Comparison of ENCODE assay signal across 8 cellular contexts in the genomic region with DNA sequence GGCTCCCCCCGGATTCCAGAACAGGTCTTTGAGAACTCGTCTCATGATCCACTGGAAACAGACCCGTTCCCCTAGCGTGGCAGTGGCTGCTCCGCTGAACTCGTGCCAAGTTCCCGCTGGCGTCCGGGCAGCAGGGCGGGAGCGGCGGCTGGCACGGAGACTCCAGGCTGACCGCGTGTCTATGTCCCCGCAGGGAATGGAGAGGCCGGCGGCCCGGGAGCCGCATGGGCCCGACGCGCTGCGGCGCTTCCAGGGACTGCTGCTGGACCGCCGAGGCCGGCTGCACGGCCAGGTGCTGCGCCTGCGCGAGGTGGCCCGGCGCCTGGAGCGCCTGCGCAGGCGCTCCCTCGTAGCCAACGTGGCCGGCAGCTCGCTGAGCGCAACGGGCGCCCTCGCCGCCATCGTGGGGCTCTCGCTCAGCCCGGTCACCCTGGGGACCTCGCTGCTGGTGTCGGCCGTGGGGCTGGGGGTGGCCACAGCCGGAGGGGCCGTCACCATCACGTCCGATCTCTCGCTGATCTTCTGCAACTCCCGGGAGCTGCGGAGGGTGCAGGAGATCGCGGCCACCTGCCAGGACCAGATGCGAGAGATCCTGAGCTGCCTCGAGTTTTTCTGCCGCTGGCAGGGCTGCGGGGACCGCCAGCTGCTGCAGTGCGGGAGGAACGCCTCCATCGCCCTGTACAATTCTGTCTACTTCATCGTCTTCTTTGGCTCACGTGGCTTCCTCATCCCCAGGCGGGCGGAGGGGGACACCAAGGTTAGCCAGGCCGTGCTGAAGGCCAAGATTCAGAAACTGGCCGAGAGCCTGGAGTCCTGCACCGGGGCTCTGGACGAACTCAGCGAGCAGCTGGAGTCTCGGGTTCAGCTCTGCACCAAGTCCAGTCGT. TPM values are rescaled to one million over a fixed set of nuclear protein-coding genes. Genes with fewer than 3 reads are reported as not detected.
DNase-seq lines count a peak whose midpoint lies in the region; ATAC-seq and TF ChIP-seq lines count a peak whose summit lies in the region.

No MANE protein-coding gene starts in this region.

- peaks cover 5% of the 10 kb centered on the region for H3K9me3 Mint-ChIP-seq in endodermal cell

- TF ChIP-seq CTCF in endodermal cell (conservative IDR thresholded peaks at IDR 0.05), result peak; percentile 56

- H3K4me3 Mint-ChIP-seq in endodermal cell, result peak overlapping the region; percentile 54

- DNase-seq in C1 segment of cervical spinal cord (lab: John Stamatoyannopoulos, UW) (peak in 13 of 14 donors; percentile 34 to 90 (median 78)), NCI-H524 treated with DMSO at 0.1 percent for 48 hours (lab: John Stamatoyannopoulos, UW) (peak; percentile 4), endodermal cell (peak; percentile 79)
- peak; percentile 72 for DNase-seq in activated CD8-positive, alpha-beta memory T cell treated with anti-CD3 and anti-CD28 coated beads, Interleukin-2, amount 50 U/mL, for 4 hours
- DNase-seq in stimulated activated CD8-positive, alpha-beta memory T cell treated with anti-CD3 and anti-CD28 coated beads, Interleukin-15, amount 100 ng/mL, for 4 hours (ENCODE audit: low read depth in 2 of 2), result peak; percentile 41 to 68

- H3K36me3 ChIP-seq in endodermal cell (ENCODE audit: control insufficient read depth, insufficient read depth, low read length), result no peaks in the 10 kb centered on the region
- H3K36me3 ChIP-seq in mesodermal cell (ENCODE audit: control insufficient read depth, insufficient read depth, low read length), result no peaks in the 10 kb centered on the region

- peak overlapping the region; percentile 74 for H3K27ac Mint-ChIP-seq in endodermal cell

- H3K4me1 Mint-ChIP-seq in endodermal cell, result peaks cover 56% of the 10 kb centered on the region

- H3K36me3 Mint-ChIP-seq in endodermal cell (ENCODE audit: low read depth), result no peaks in the 10 kb centered on the region

- peak; percentile 93 for ATAC-seq in GM19025 (IDR thresholded peaks at IDR 0.05; ENCODE audit: low read depth, unreplicated experiment)
- peak; percentile 75 for ATAC-seq in HG03159 (IDR thresholded peaks at IDR 0.05; ENCODE audit: unreplicated experiment)

- WGBS in endodermal cell (ENCODE audit: insufficient coverage in 1 of 2, insufficient read length in 1 of 2), 2 experiments, result 27 to 45% methylated on average over 39 to 80 of the region's 80 CpGs
- WGBS in mesodermal cell (ENCODE audit: insufficient coverage in 2 of 2), 2 experiments, result 39 to 46% methylated on average over 70 to 80 of the region's 80 CpGs

- no peaks in the 10 kb centered on the region for H3K9me3 ChIP-seq in endodermal cell (ENCODE audit: control insufficient read depth, low read length)
- H3K9me3 ChIP-seq in mesodermal cell (ENCODE audit: control insufficient read depth, low read length), result no peaks in the 10 kb centered on the region

- H3K4me1 ChIP-seq in endodermal cell (ENCODE audit: control insufficient read depth, insufficient read depth, low read length), result peaks cover 21% of the 10 kb centered on the region
- H3K4me1 ChIP-seq in mesodermal cell (ENCODE audit: control insufficient read depth, insufficient read depth, low read length, poor library complexity, severe bottlenecking), result peaks cover 10% of the 10 kb centered on the region

- peaks cover 12% of the 10 kb centered on the region for H3K27me3 ChIP-seq in endodermal cell (ENCODE audit: control insufficient read depth, insufficient read depth, low read length, poor library complexity, severe bottlenecking)

- H3K27me3 Mint-ChIP-seq in endodermal cell (ENCODE audit: insufficient read depth), result peaks cover 27% of the 10 kb centered on the region

- no peak overlapping the region for H3K9ac ChIP-seq in endodermal cell (ENCODE audit: extremely low read depth, low read length, poor library complexity, severe bottlenecking)

- no peak overlapping the region for H3K27ac ChIP-seq in endodermal cell (ENCODE audit: low read depth, low read length)
- H3K27ac ChIP-seq in mesodermal cell (ENCODE audit: low read depth, low read length, severe bottlenecking), result no peak overlapping the region

- H3K4me3 ChIP-seq in endodermal cell (ENCODE audit: low read length), result peak overlapping the region; percentile 71
- H3K4me3 ChIP-seq in mesodermal cell (ENCODE audit: extremely low read depth, insufficient read depth, low read length, poor library complexity, severe bottlenecking), result peak overlapping the region; percentile 32

RNA-seq across cellular contexts. Expression of gene APOLD1, which starts 1.5 kb away (rescaled TPM):
- total RNA-seq in endodermal cell, result 1 to 10 TPM; 1.8 to 3.2 TPM
- polyA plus RNA-seq in endodermal cell (2013, experiment 1 of 2), result 8.8 TPM
- polyA plus RNA-seq in endodermal cell (2013, experiment 2 of 2), result 7.7 TPM
- polyA plus RNA-seq in mesodermal cell (2013, experiment 1 of 2), result 5.0 TPM
- polyA plus RNA-seq in mesodermal cell (2013, experiment 2 of 2), result 4.2 TPM

RNA-seq across cellular contexts. Expression of gene DDX47, which starts 26.2 kb away (rescaled TPM):
- 100 to 1,000 TPM in 1 of 2 donors, 10 to 100 TPM in 1; 92.3 to 154 TPM for total RNA-seq in endodermal cell
- polyA plus RNA-seq in endodermal cell (2013, experiment 1 of 2), result 65.1 TPM
- 59.8 TPM for polyA plus RNA-seq in endodermal cell (2013, experiment 2 of 2)
- 54.2 TPM for polyA plus RNA-seq in mesodermal cell (2013, experiment 1 of 2)
- polyA plus RNA-seq in mesodermal cell (2013, experiment 2 of 2), result 57.0 TPM

Comparison
In these comparisons a context has a peak if more than half of its experiments do, and no peak if none do; other contexts are left out.
1. DNase-seq: peak in every context shown above with its lines; median percentile 79 in endodermal cell; 78 in C1 segment of cervical spinal cord; 72 in activated CD8-positive, alpha-beta memory T cell treated with anti-CD3 and anti-CD28 coated beads, Interleukin-2, amount 50 U/mL, for 4 hours; 54 in stimulated activated CD8-positive, alpha-beta memory T cell treated with anti-CD3 and anti-CD28 coated beads, Interleukin-15, amount 100 ng/mL, for 4 hours; 4 in NCI-H524 treated with DMSO at 0.1 percent for 48 hours.